ENCODE assay signal across 13 cellular contexts in genomic region chr14:60758875-60759274, GRCh38. TPM values are rescaled to one million over a fixed set of nuclear protein-coding genes. Genes with fewer than 3 reads are reported as not detected.
DNase-seq lines count a peak whose midpoint lies in the region; ATAC-seq and TF ChIP-seq lines count a peak whose summit lies in the region.
"Had no signal": no experiment of that assay in that cellular context is flagged by ENCODE, and none has a peak within 500 bp of the region (broad histone marks: within the 10 kb centered on the region; RNA-seq: fewer than 3 reads in every experiment).

No MANE protein-coding gene starts in this region.

- no peaks in the 10 kb centered on the region for H3K9me3 ChIP-seq in cardiac muscle cell (ENCODE audit: low read depth)
- H3K9me3 ChIP-seq in heart right ventricle: no peaks in the 10 kb centered on the region
- no peaks in the 10 kb centered on the region for H3K9me3 ChIP-seq in Loucy (ENCODE audit: insufficient read depth, low read depth, low read length)
- H3K9me3 ChIP-seq: sigmoid colon had no signal

- no peaks in the 10 kb centered on the region for H3K9me3 Mint-ChIP-seq in chondrocyte (ENCODE audit: low read depth)
- H3K9me3 Mint-ChIP-seq: CD14-positive monocyte had no signal

- 79 to 89% methylated on average over 2 of the region's 2 CpGs for WGBS in heart right ventricle, 2 donors

- H3K4me1 ChIP-seq in cardiac muscle cell (ENCODE audit: low read depth): peaks cover 11% of the 10 kb centered on the region
- peaks cover 0 to 40% (median 10%) of the 10 kb centered on the region in 9 donors for H3K4me1 ChIP-seq in heart right ventricle
- peaks cover 72% of the 10 kb centered on the region for H3K4me1 ChIP-seq in Loucy (ENCODE audit: insufficient read depth, low read length, poor library complexity, severe bottlenecking)

- no peaks in the 10 kb centered on the region for H3K36me3 ChIP-seq in cardiac muscle cell
- no peaks in the 10 kb centered on the region for H3K36me3 ChIP-seq in heart right ventricle
- no peaks in the 10 kb centered on the region for H3K36me3 ChIP-seq in Loucy (ENCODE audit: insufficient read depth, low read length)
- H3K36me3 ChIP-seq: sigmoid colon had no signal

- peak overlapping the region; percentile 55 for H3K27ac ChIP-seq in cardiac muscle cell
- H3K27ac ChIP-seq in heart right ventricle: no peak overlapping the region
- H3K27ac ChIP-seq in substantia nigra (ENCODE audit: low read depth, low read length, poor library complexity, severe bottlenecking): no peak overlapping the region
- H3K27ac ChIP-seq: foreskin keratinocyte had no signal

- H3K9ac ChIP-seq in Loucy (ENCODE audit: low read depth, low read length, poor library complexity, severe bottlenecking): peak overlapping the region; percentile 52

- H3K9me2 ChIP-seq in Loucy (replicated peaks; ENCODE audit: low read depth, low read length): no peaks in the 10 kb centered on the region

- H4K20me1 ChIP-seq in Loucy (ENCODE audit: insufficient read depth, low read length, poor library complexity, severe bottlenecking): no peaks in the 10 kb centered on the region

- peak overlapping the region; percentile 80 for H3K27ac Mint-ChIP-seq in chondrocyte (ENCODE audit: unreplicated experiment)

- intact Hi-C loops in heart right ventricle (cut with DNase I): no loop called here

- H3K27me3 Mint-ChIP-seq in chondrocyte (ENCODE audit: low read depth): no peaks in the 10 kb centered on the region

- H3K4me3 Mint-ChIP-seq in chondrocyte (ENCODE audit: unreplicated experiment): no peak overlapping the region

- no peak for TF ChIP-seq CTCF in cardiac muscle cell (IDR thresholded peaks at IDR 0.05; ENCODE audit: low read depth, low read length)
- no peak for TF ChIP-seq CTCF in heart right ventricle (IDR thresholded peaks at IDR 0.05)
- no peak for TF ChIP-seq CTCF in Loucy (conservative IDR thresholded peaks at IDR 0.05; ENCODE audit: low read length)
- TF ChIP-seq CTCF in chondrocyte (IDR thresholded peaks at IDR 0.05): no peak

- peaks cover 60% of the 10 kb centered on the region for H3K4me1 Mint-ChIP-seq in chondrocyte (ENCODE audit: low read depth)

- H3F3A ChIP-seq in Loucy (ENCODE audit: low read depth): peaks cover 4% of the 10 kb centered on the region

- H2AFZ ChIP-seq in Loucy (ENCODE audit: low read length): no peak overlapping the region

- H3K36me3 Mint-ChIP-seq in chondrocyte (ENCODE audit: low read depth): no peaks in the 10 kb centered on the region

- peak overlapping the region; percentile 70 for H3K4me2 ChIP-seq in Loucy (ENCODE audit: low read depth, low read length, poor library complexity, severe bottlenecking)

- H3K79me2 ChIP-seq in Loucy (ENCODE audit: insufficient read depth, low read length): peaks cover 90% of the 10 kb centered on the region

- ATAC-seq in heart right ventricle (no peak), GM21619 (IDR thresholded peaks at IDR 0.05; ENCODE audit: unreplicated experiment) (no peak), HG03342 (IDR thresholded peaks at IDR 0.05; ENCODE audit: unreplicated experiment) (no peak)
- ATAC-seq: foreskin keratinocyte had no signal

- H3K27me3 ChIP-seq in cardiac muscle cell (no peaks in the 10 kb centered on the region), heart right ventricle (no peaks in the 10 kb centered on the region), Loucy (ENCODE audit: insufficient read depth, low read length, poor library complexity, severe bottlenecking) (no peaks in the 10 kb centered on the region)
- H3K27me3 ChIP-seq: foreskin keratinocyte, sigmoid colon had no signal

- DNase-seq in cardiac muscle cell (ENCODE audit: low read depth in 1 of 2, low spot score in 1 of 2) (no peak), heart right ventricle (no peak), chondrocyte (ENCODE audit: low spot score) (no peak), substantia nigra (lab: John Stamatoyannopoulos, UW) (no peak), superior temporal gyrus (ENCODE audit: extremely low spot score) (no peak)
- DNase-seq: central memory CD4-positive, alpha-beta T cell; foreskin keratinocyte; midbrain; sigmoid colon had no signal

- H3K4me3 ChIP-seq in cardiac muscle cell (no peak overlapping the region), heart right ventricle (no peak overlapping the region), Loucy (ENCODE audit: low read length, poor library complexity, severe bottlenecking) (peak overlapping the region; percentile 42)
- H3K4me3 ChIP-seq: sigmoid colon had no signal

RNA-seq across cellular contexts. Expression of gene MNAT1, which starts 24.3 kb away (rescaled TPM):
- total RNA-seq in cardiac muscle cell (22.2 and 31.7 TPM in 2 replicates), heart right ventricle (10 to 100 TPM; 22.8 to 35.3 (median 29.9) TPM), chondrocyte (42.4 to 71.1 TPM (median 42.7 TPM) in 3 replicates)
- polyA plus RNA-seq in cardiac muscle cell (55.2 and 59.0 TPM in 2 replicates), heart right ventricle (10 to 100 TPM; 13.9 to 20.5 TPM)

RNA-seq across cellular contexts. Expression of gene SIX4, which starts 34.7 kb away (rescaled TPM):
- total RNA-seq in cardiac muscle cell (11.7 and 25.0 TPM in 2 replicates), heart right ventricle (1 to 10 TPM in 3 of 10 donors, under 1 TPM in 7; 0.59 to 1.5 (median 0.82) TPM), chondrocyte (26.0 to 44.9 TPM (median 26.2 TPM) in 3 replicates)
- polyA plus RNA-seq in cardiac muscle cell (3.4 and 4.2 TPM in 2 replicates), heart right ventricle (under 1 TPM; 0.16 to 0.29 TPM)
- polyA plus RNA-seq: CD14-positive monocyte had no signal
